Comparison of ENCODE assay signal across 13 cellular contexts in the genomic region with DNA sequence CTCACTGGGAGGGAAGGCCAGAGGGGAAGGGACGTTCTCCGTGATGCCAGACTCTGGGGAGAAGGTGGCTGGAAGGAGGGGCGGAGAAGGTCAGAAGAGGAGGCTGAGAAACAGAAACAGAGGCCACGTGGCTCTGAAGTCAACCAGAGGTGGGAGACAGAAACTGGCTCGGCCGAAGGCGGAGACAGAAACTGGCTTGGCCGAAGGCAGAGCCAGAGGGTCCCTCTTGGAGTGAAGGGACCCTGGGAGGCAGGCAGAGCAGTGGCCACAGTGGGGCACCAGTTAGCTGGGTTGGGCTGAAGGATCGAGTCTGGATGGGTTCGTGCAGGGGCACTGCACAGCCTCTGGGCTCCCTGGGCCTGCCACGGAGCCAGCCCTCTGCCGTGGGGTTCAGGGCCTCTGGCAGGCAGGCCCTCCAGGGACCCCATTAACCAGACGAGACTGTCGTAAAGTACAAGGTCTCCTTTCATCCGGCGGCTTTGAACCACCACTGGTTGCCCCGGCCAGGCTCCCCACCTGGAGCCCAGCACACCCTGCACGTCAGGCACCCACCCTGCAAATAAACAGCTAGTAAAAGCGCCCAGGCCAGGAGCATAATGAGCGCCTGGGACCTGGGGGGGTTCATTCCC.
A peak's percentile ranks its signal among the peaks of the same experiment; 100 is the strongest.
DNase-seq lines count a peak whose midpoint lies in the region; ATAC-seq and TF ChIP-seq lines count a peak whose summit lies in the region.
"Had no signal": no experiment of that assay in that cellular context is flagged by ENCODE, and none has a peak within 500 bp of the region (broad histone marks: within the 10 kb centered on the region; RNA-seq: fewer than 3 reads in every experiment).

No MANE protein-coding gene starts in this region.

- in situ Hi-C loops in SK-MEL-5 (cut with HindIII; ENCODE audit: low pct_unique_long_range_greater_than_20kb, low sequenced_read_pairs) = no loop called here

- H3K4me1 ChIP-seq in right atrium auricular region = no peaks in the 10 kb centered on the region
- peaks cover 0 to 19% (median 5%) of the 10 kb centered on the region in 6 donors for H3K4me1 ChIP-seq in spleen
- H3K4me1 ChIP-seq: left lung had no signal

- TF ChIP-seq CTCF in right atrium auricular region (IDR thresholded peaks at IDR 0.05) = peak in 1 of 2 donors; percentile 40
- TF ChIP-seq CTCF in spleen (IDR thresholded peaks at IDR 0.05 in 8 of 11, conservative IDR thresholded peaks at IDR 0.05 in 3 of 11) = no peak

- no peak overlapping the region for H3K27ac ChIP-seq in right atrium auricular region
- H3K27ac ChIP-seq in spleen = no peak overlapping the region
- H3K27ac ChIP-seq: left lung, ovary had no signal

- intact Hi-C loops in spleen (cut with DNase I; ENCODE audit: low total_unique reads) = no loop called here

- H3K36me3 ChIP-seq in right atrium auricular region (peaks cover 27% of the 10 kb centered on the region), spleen (peaks cover 0 to 95% (median 25%) of the 10 kb centered on the region in 6 donors)
- H3K36me3 ChIP-seq: ovary had no signal

- no peak for ATAC-seq in HG02642 (IDR thresholded peaks at IDR 0.05; ENCODE audit: poor library complexity, unreplicated experiment)
- ATAC-seq in GM19351 (IDR thresholded peaks at IDR 0.05; ENCODE audit: unreplicated experiment) = no peak
- ATAC-seq: left lung had no signal

- H3K4me3 ChIP-seq in right atrium auricular region (no peak overlapping the region), spleen (no peak overlapping the region)
- H3K4me3 ChIP-seq: left lung, ovary had no signal

- no peak for TF ChIP-seq POLR2A in spleen (IDR thresholded peaks at IDR 0.05)

- peak; percentile 45 for DNase-seq in activated CD8-positive, alpha-beta memory T cell treated with anti-CD3 and anti-CD28 coated beads for 24 hours
- no peak for DNase-seq in activated CD8-positive, alpha-beta memory T cell treated with anti-CD3 and anti-CD28 coated beads, Interleukin-2, amount 50 U/mL, for 4 hours
- DNase-seq in SK-MEL-5 (ENCODE audit: low read depth, low spot score) (peak; percentile 16), right atrium auricular region (ENCODE audit: low spot score) (peak; percentile 53), spleen (peak; percentile 71), GDM1 (lab: John Stamatoyannopoulos, UW) (no peak)
- DNase-seq: ACHN; effector CD4-positive, alpha-beta T cell; left lung; stimulated activated CD4-positive, alpha-beta T cell treated with anti-CD3 and anti-CD28 coated beads, Interleukin-15, amount 100 ng/mL, for 24 hours had no signal

- WGBS in spleen, 5 donors = 72 to 82% (median 79%) methylated on average over 20 of the region's 20 CpGs

- H3K9me3 ChIP-seq in right atrium auricular region = no peaks in the 10 kb centered on the region
- H3K9me3 ChIP-seq in spleen = no peaks in the 10 kb centered on the region
- H3K9me3 ChIP-seq: left lung, ovary had no signal

- H3K27me3 ChIP-seq in right atrium auricular region = no peaks in the 10 kb centered on the region
- no peaks in the 10 kb centered on the region for H3K27me3 ChIP-seq in spleen (replicated peaks in 1 of 7)
- H3K27me3 ChIP-seq: left lung, ovary had no signal

Comparison
In these comparisons a context has a peak if more than half of its experiments do, and no peak if none do; other contexts are left out.
1. DNase-seq: peak in activated CD8-positive, alpha-beta memory T cell treated with anti-CD3 and anti-CD28 coated beads for 24 hours (single experiment), SK-MEL-5 (single experiment), right atrium auricular region (single experiment) and spleen (single experiment); none in activated CD8-positive, alpha-beta memory T cell treated with anti-CD3 and anti-CD28 coated beads, Interleukin-2, amount 50 U/mL, for 4 hours (single experiment) and GDM1 (single experiment).